11 cellular contexts compared by ENCODE assay signal in genomic region chr10:124792998-124793352, GRCh38. TPM values are rescaled to one million over a fixed set of nuclear protein-coding genes. Genes with fewer than 3 reads are reported as not detected.
DNase-seq lines count a peak whose midpoint lies in the region; ATAC-seq and TF ChIP-seq lines count a peak whose summit lies in the region.
"Had no signal": no experiment of that assay in that cellular context is flagged by ENCODE, and none has a peak within 500 bp of the region (broad histone marks: within the 10 kb centered on the region; RNA-seq: fewer than 3 reads in every experiment).

No MANE protein-coding gene starts in this region.

- DNase-seq in GM23248 = no peak
- no peak for DNase-seq in activated CD8-positive, alpha-beta T cell treated with anti-CD3 and anti-CD28 coated beads for 36 hours
- DNase-seq in mesothelial cell of epicardium (ENCODE audit: low spot score in 2 of 2, unreplicated experiment in 2 of 2) = no peak
- no peak for DNase-seq in putamen (ENCODE audit: low spot score)
- DNase-seq in NCI-H2227 (lab: John Stamatoyannopoulos, UW; ENCODE audit: unreplicated experiment) = no peak
- DNase-seq: DMS79, NCI-H2029, SHP77 treated with DMSO at 0.1 percent for 48 hours had no signal

- H3K27ac ChIP-seq in BLaER1 (no peak overlapping the region), GM23248 (no peak overlapping the region)

- H3K79me2 ChIP-seq in GM23248 (ENCODE audit: insufficient read depth) = peaks cover 36% of the 10 kb centered on the region

- no peaks in the 10 kb centered on the region for H3F3A ChIP-seq in GM23248 (ENCODE audit: insufficient read depth)

- H3K9me3 ChIP-seq in BLaER1 (no peaks in the 10 kb centered on the region), GM23248 (ENCODE audit: low read depth) (no peaks in the 10 kb centered on the region)

- peak overlapping the region; percentile 88 for H3K4me3 Mint-ChIP-seq in activated CD8-positive, alpha-beta T cell treated with anti-CD3 and anti-CD28 coated beads for 36 hours
- peak overlapping the region; percentile 92 for H3K4me3 Mint-ChIP-seq in mesothelial cell of epicardium

- peaks cover 20% of the 10 kb centered on the region for H3K4me1 ChIP-seq in BLaER1
- H3K4me1 ChIP-seq in GM23248 (ENCODE audit: insufficient read depth) = no peaks in the 10 kb centered on the region

- WGBS in GM23248 (ENCODE audit: low coverage in 1 of 2, low lambda C conversion rate in 2 of 2, missing lambda C conversion rate in 2 of 2), 2 experiments = 98% methylated on average over 10 to 11 of the region's 11 CpGs

- in situ Hi-C loops in GM23248 (cut with MboI) = no loop called here

- CTCF ChIA-PET in activated CD8-positive, alpha-beta T cell treated with anti-CD3 and anti-CD28 coated beads for 36 hours (lab: Charles Lee) = no interaction called here

- intact Hi-C loops in activated CD8-positive, alpha-beta T cell treated with anti-CD3 and anti-CD28 coated beads for 36 hours (cut with micrococcal nuclease) = no loop called here

- H3K36me3 Mint-ChIP-seq in activated CD8-positive, alpha-beta T cell treated with anti-CD3 and anti-CD28 coated beads for 36 hours (ENCODE audit: low read depth) = peaks cover 13% of the 10 kb centered on the region
- H3K36me3 Mint-ChIP-seq in mesothelial cell of epicardium = no peaks in the 10 kb centered on the region

- no peak for ATAC-seq in activated CD8-positive, alpha-beta T cell treated with anti-CD3 and anti-CD28 coated beads for 36 hours
- no peak for ATAC-seq in HG02798 (IDR thresholded peaks at IDR 0.05; ENCODE audit: poor library complexity, unreplicated experiment)
- no peak for ATAC-seq in GM19395 (IDR thresholded peaks at IDR 0.05; ENCODE audit: unreplicated experiment)

- no peaks in the 10 kb centered on the region for H3K9me3 Mint-ChIP-seq in activated CD8-positive, alpha-beta T cell treated with anti-CD3 and anti-CD28 coated beads for 36 hours
- no peaks in the 10 kb centered on the region for H3K9me3 Mint-ChIP-seq in mesothelial cell of epicardium

- H3K9me2 ChIP-seq in GM23248 (ENCODE audit: insufficient read depth) = no peaks in the 10 kb centered on the region

- peak overlapping the region; percentile 97; the same call in 1 of the 2 replicates for H2AFZ ChIP-seq in GM23248

- peaks cover 14% of the 10 kb centered on the region for H3K4me1 Mint-ChIP-seq in activated CD8-positive, alpha-beta T cell treated with anti-CD3 and anti-CD28 coated beads for 36 hours (ENCODE audit: low read depth)
- H3K4me1 Mint-ChIP-seq in mesothelial cell of epicardium = peaks cover 7% of the 10 kb centered on the region

- H3K4me3 ChIP-seq in BLaER1 (peak overlapping the region; percentile 87), GM23248 (no peak overlapping the region)

- H3K27ac Mint-ChIP-seq in activated CD8-positive, alpha-beta T cell treated with anti-CD3 and anti-CD28 coated beads for 36 hours = peak overlapping the region; percentile 77
- no peak overlapping the region for H3K27ac Mint-ChIP-seq in mesothelial cell of epicardium

- H3K27me3 ChIP-seq in BLaER1 = no peaks in the 10 kb centered on the region
- H3K27me3 ChIP-seq in GM23248 (replicated peaks; ENCODE audit: insufficient read depth) = no peaks in the 10 kb centered on the region

- POLR2A ChIA-PET in activated CD8-positive, alpha-beta T cell treated with anti-CD3 and anti-CD28 coated beads for 36 hours (lab: Charles Lee) = interaction anchor here (0.7 kb wide), 1 partner anchor 91 kb away, joined by 3 read pairs; no protein-coding TSS in a partner anchor

- H3K9ac ChIP-seq in BLaER1 = no peak overlapping the region
- no peak overlapping the region for H3K9ac ChIP-seq in GM23248

- H3K36me3 ChIP-seq in BLaER1 (peaks cover 8% of the 10 kb centered on the region), GM23248 (ENCODE audit: low read depth) (peaks cover 7% of the 10 kb centered on the region; the same call in 1 of the 2 replicates)

- no peaks in the 10 kb centered on the region for H3K27me3 Mint-ChIP-seq in activated CD8-positive, alpha-beta T cell treated with anti-CD3 and anti-CD28 coated beads for 36 hours
- no peaks in the 10 kb centered on the region for H3K27me3 Mint-ChIP-seq in mesothelial cell of epicardium (ENCODE audit: low read depth)

- H3K4me2 ChIP-seq in BLaER1 (peak overlapping the region; percentile 89), GM23248 (ENCODE audit: unreplicated experiment) (no peak overlapping the region)

- H4K20me1 ChIP-seq in BLaER1 (peaks cover 29% of the 10 kb centered on the region), GM23248 (ENCODE audit: insufficient read depth) (no peaks in the 10 kb centered on the region)

- no peak for TF ChIP-seq CTCF in activated CD8-positive, alpha-beta T cell treated with anti-CD3 and anti-CD28 coated beads for 36 hours (IDR thresholded peaks at IDR 0.05)
- no peak for TF ChIP-seq CTCF in mesothelial cell of epicardium (IDR thresholded peaks at IDR 0.05; ENCODE audit: unreplicated experiment)

RNA-seq across cellular contexts. Expression of gene EEF1AKMT2, which starts 1.3 kb away (rescaled TPM):
- total RNA-seq in GM23248 (2014; rRNA removed; shearing (Covaris generic)) = 19.6 and 24.0 TPM in 2 replicates
- polyA plus RNA-seq in GM23248 (2016; fragmentation: Nextera tagmentation; extraction: Ambion mirVana) = 25.4 and 27.4 TPM in 2 replicates
- 10 to 100 TPM; 24.2 to 25.7 TPM for total RNA-seq in activated CD8-positive, alpha-beta T cell treated with anti-CD3 and anti-CD28 coated beads for 36 hours
- 20.9 to 24.2 TPM (median 23.0 TPM) in 3 replicates for total RNA-seq in mesothelial cell of epicardium

RNA-seq across cellular contexts. Expression of gene ABRAXAS2, which starts 8.6 kb away (rescaled TPM):
- 11.8 and 13.5 TPM in 2 replicates for total RNA-seq in GM23248 (2014; rRNA removed; shearing (Covaris generic))
- polyA plus RNA-seq in GM23248 (2016; fragmentation: Nextera tagmentation; extraction: Ambion mirVana) = 13.2 and 14.5 TPM in 2 replicates
- total RNA-seq in activated CD8-positive, alpha-beta T cell treated with anti-CD3 and anti-CD28 coated beads for 36 hours = 10 to 100 TPM; 18.1 to 18.5 TPM
- total RNA-seq in mesothelial cell of epicardium = 13.7 to 14.8 TPM (median 14.1 TPM) in 3 replicates

RNA-seq across cellular contexts. Expression of gene FAM53B, which starts 48.8 kb away (rescaled TPM):
- 10.1 TPM in 2 replicates for total RNA-seq in GM23248 (2014; rRNA removed; shearing (Covaris generic))
- 2.1 and 2.7 TPM in 2 replicates for polyA plus RNA-seq in GM23248 (2016; fragmentation: Nextera tagmentation; extraction: Ambion mirVana)
- total RNA-seq in activated CD8-positive, alpha-beta T cell treated with anti-CD3 and anti-CD28 coated beads for 36 hours = 10 to 100 TPM; 15.1 to 18.0 TPM
- 40.7 to 43.0 TPM (median 42.0 TPM) in 3 replicates for total RNA-seq in mesothelial cell of epicardium
